ENCODE assay signal across 8 cellular contexts in the genomic region with DNA sequence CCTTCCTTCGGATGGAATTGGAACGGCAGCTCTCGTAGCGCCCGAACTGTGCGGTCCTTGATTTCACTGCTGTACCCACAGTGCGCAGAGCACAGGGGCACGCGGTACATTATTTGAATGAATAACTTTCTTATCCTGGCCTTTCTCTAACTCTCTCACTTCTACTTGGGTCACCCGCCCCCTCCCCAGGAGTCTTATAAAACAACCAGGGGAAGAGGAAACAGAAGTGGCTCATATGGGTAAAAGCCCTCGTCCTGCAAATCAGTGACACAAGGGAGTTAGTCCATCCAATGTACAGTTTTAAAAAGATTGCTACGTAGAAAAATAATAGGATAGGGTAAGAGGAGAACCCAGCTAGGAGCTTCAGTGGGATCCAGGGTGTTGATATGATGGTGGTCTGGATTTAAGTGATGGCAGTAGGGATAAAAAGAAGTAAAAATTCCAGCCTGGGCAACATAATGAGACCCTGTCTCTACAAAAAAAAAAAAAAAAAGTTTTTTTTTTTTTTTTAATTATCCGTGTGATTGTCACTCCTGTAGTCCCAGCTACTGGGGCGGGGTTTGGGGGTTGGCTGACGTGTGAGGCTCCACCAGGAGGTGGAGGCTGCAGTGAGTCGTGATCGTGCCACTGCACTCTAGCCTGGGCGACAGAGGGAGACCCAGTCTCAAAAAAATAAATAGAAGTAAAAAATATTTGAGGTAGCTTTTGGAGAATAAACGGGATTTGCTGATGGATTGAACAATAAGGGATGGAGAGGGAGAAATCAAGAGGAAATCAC. TPM values are rescaled to one million over a fixed set of nuclear protein-coding genes. Genes with fewer than 3 reads are reported as not detected.
DNase-seq lines count a peak whose midpoint lies in the region; ATAC-seq and TF ChIP-seq lines count a peak whose summit lies in the region.

No MANE protein-coding gene starts in this region.

- intact Hi-C loops in breast epithelium (cut with DNase I; ENCODE audit: low total_unique reads) (no loop called here), lower leg skin (cut with DNase I; ENCODE audit: low total_unique reads) (no loop called here)

- H3K9me3 Mint-ChIP-seq in T-cell = no peaks in the 10 kb centered on the region

- H3K4me3 ChIP-seq in breast epithelium (peak overlapping the region; percentile 72 to 92 (median 77)), lower leg skin (ENCODE audit: low read depth, poor library complexity, severe bottlenecking) (peak overlapping the region; percentile 53)

- peak overlapping the region in 1 of 2 donors; percentile 34 for H3K27ac Mint-ChIP-seq in T-cell

- H3K36me3 Mint-ChIP-seq in T-cell = no peaks in the 10 kb centered on the region

- no peak for TF ChIP-seq POLR2A in breast epithelium (IDR thresholded peaks at IDR 0.05)
- TF ChIP-seq POLR2A in lower leg skin (IDR thresholded peaks at IDR 0.05) = no peak

- peaks cover 11 to 20% (median 11%) of the 10 kb centered on the region in 3 donors for H3K4me1 Mint-ChIP-seq in T-cell

- TF ChIP-seq CTCF in breast epithelium (IDR thresholded peaks at IDR 0.05) (no peak), lower leg skin (IDR thresholded peaks at IDR 0.05) (no peak)

- no peak for TF ChIP-seq RAD21 in Ishikawa (IDR thresholded peaks at IDR 0.05; ENCODE audit: low read depth)

- peak; percentile 42 to 59 (median 52) for ATAC-seq in T-cell (replicated peaks in 1 of 4)

- no peaks in the 10 kb centered on the region for H3K9me3 ChIP-seq in breast epithelium

- peak overlapping the region; percentile 88 to 91 (median 89) for H3K4me3 Mint-ChIP-seq in T-cell

- no peaks in the 10 kb centered on the region for H3K4me1 ChIP-seq in breast epithelium

- H3K27ac ChIP-seq in breast epithelium = peak overlapping the region; percentile 35 to 54

- H3K36me3 ChIP-seq in breast epithelium = no peaks in the 10 kb centered on the region

- H3K27me3 ChIP-seq in breast epithelium = no peaks in the 10 kb centered on the region

- 0 to 1% methylated on average over 18 to 19 of the region's 19 CpGs for WGBS in lower leg skin, 2 donors

- TF ChIP-seq EP300 in Ishikawa (IDR thresholded peaks at IDR 0.05; ENCODE audit: borderline replicate concordance) = no peak

- no peaks in the 10 kb centered on the region for H3K27me3 Mint-ChIP-seq in T-cell

- CTCF ChIA-PET in T-cell (lab: Charles Lee) = interaction anchor here (0.6 to 1.6 kb wide), 5 partner anchors 9 to 401 kb away, joined by 3 to 9 read pairs (median 4); no protein-coding TSS in a partner anchor

- POLR2A ChIA-PET in T-cell (lab: Charles Lee) = no interaction called here

- peak in 2 of 3 experiments; percentile 21 to 52 for DNase-seq in NCI-H1417 (lab: John Stamatoyannopoulos, UW)
- no peak for DNase-seq in NCI-H1417 treated with DMSO at 0.1 percent for 48 hours (lab: John Stamatoyannopoulos, UW)
- DNase-seq in T-cell = peak in 29 of 34 experiments; percentile 13 to 52 (median 37)
- DNase-seq in breast epithelium (ENCODE audit: low spot score in 2 of 2) = peak in 1 of 2 donors; percentile 40
- no peak for DNase-seq in lower leg skin (ENCODE audit: low spot score in 2 of 2)
- peak; percentile 75 for DNase-seq in stimulated activated CD8-positive, alpha-beta memory T cell treated with anti-CD3 and anti-CD28 coated beads, Interleukin-4, amount 100 ng/mL, for 48 hours
- DNase-seq in NCI-H526 treated with DMSO at 0.1 percent for 48 hours (lab: John Stamatoyannopoulos, UW) = no peak

TF ChIP-seq in Ishikawa, 13 proteins besides CTCF, POLR2A, EP300 and RAD21:
- TF ChIP-seq, protein P1, sequence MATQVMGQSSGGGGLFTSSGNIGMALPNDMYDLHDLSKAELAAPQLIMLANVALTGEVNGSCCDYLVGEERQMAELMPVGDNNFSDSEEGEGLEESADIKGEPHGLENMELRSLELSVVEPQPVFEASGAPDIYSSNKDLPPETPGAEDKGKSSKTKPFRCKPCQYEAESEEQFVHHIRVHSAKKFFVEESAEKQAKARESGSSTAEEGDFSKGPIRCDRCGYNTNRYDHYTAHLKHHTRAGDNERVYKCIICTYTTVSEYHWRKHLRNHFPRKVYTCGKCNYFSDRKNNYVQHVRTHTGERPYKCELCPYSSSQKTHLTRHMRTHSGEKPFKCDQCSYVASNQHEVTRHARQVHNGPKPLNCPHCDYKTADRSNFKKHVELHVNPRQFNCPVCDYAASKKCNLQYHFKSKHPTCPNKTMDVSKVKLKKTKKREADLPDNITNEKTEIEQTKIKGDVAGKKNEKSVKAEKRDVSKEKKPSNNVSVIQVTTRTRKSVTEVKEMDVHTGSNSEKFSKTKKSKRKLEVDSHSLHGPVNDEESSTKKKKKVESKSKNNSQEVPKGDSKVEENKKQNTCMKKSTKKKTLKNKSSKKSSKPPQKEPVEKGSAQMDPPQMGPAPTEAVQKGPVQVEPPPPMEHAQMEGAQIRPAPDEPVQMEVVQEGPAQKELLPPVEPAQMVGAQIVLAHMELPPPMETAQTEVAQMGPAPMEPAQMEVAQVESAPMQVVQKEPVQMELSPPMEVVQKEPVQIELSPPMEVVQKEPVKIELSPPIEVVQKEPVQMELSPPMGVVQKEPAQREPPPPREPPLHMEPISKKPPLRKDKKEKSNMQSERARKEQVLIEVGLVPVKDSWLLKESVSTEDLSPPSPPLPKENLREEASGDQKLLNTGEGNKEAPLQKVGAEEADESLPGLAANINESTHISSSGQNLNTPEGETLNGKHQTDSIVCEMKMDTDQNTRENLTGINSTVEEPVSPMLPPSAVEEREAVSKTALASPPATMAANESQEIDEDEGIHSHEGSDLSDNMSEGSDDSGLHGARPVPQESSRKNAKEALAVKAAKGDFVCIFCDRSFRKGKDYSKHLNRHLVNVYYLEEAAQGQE (IDR thresholded peaks at IDR 0.05; ENCODE audit: low read depth) = no peak
- no peak for TF ChIP-seq FOXM1 (IDR thresholded peaks at IDR 0.05; ENCODE audit: borderline replicate concordance, low read depth)
- TF ChIP-seq, protein P2, sequence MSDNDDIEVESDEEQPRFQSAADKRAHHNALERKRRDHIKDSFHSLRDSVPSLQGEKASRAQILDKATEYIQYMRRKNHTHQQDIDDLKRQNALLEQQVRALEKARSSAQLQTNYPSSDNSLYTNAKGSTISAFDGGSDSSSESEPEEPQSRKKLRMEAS (IDR thresholded peaks at IDR 0.05) = 0 out of 2 replicates have a peak, but pooled peaks have one; percentile 43
- TF ChIP-seq CREB1 (IDR thresholded peaks at IDR 0.05; ENCODE audit: low read depth) = no peak
- no peak for TF ChIP-seq TEAD4 (IDR thresholded peaks at IDR 0.05)
- TF ChIP-seq NFIC (IDR thresholded peaks at IDR 0.05) = no peak

RNA-seq across cellular contexts. Expression of a gene that starts 7.1 kb away (rescaled TPM):
- total RNA-seq in T-cell = 10 to 100 TPM; 31.5 to 46.1 (median 42.1) TPM
- 10 to 100 TPM; 13.1 to 22.5 (median 17.0) TPM for total RNA-seq in breast epithelium
- total RNA-seq in lower leg skin = 10 to 100 TPM in 3 of 4 donors, 1 to 10 TPM in 1; 6.3 to 20.9 (median 16.8) TPM

RNA-seq across cellular contexts. Expression of a gene that starts 42.7 kb away (rescaled TPM):
- total RNA-seq in T-cell = 1 to 10 TPM in 4 of 5 donors, under 1 TPM in 1; 0.75 to 2.3 (median 1.2) TPM
- 1 to 10 TPM; 1.3 to 3.7 (median 1.4) TPM for total RNA-seq in breast epithelium
- total RNA-seq in lower leg skin = 10 to 100 TPM; 10.5 to 16.3 (median 11.5) TPM

Comparison
In these comparisons a context has a peak if more than half of its experiments do, and no peak if none do; other contexts are left out.
1. DNase-seq: peak in NCI-H1417 (2 of 3), T-cell (29 of 34) and stimulated activated CD8-positive, alpha-beta memory T cell treated with anti-CD3 and anti-CD28 coated beads, Interleukin-4, amount 100 ng/mL, for 48 hours (single experiment); none in NCI-H1417 treated with DMSO at 0.1 percent for 48 hours (single experiment), lower leg skin (0 of 2) and NCI-H526 treated with DMSO at 0.1 percent for 48 hours (single experiment).